Comparison of ENCODE assay signal across 28 cellular contexts in the genomic region with DNA sequence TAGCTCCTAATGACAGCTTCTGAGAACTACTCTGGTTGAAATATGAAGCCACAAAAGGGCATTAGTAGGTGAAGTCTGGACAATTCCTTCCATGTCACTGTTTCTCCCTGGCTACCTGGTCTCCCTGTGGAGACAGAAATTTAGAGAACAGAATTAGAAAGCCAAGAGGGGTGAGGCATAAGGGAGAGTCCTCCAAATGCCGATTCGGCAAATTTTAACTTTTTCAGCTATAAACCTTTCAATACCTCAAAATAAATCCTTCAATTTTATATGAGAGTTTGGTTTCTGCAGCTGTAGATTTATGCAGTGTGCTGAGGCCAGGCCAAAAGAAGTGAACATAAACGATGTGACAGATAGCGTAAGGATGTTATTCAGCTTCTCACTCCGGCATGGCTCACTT.
"Had no signal": no experiment of that assay in that cellular context is flagged by ENCODE, and none has a peak within 500 bp of the region (broad histone marks: within the 10 kb centered on the region; RNA-seq: fewer than 3 reads in every experiment).

No MANE protein-coding gene starts in this region.

- H3K4me3 ChIP-seq: colonic mucosa, esophagus squamous epithelium, gastrocnemius medialis, heart right ventricle, left ventricle myocardium inferior, lower lobe of right lung, mucosa of descending colon had no signal

- FAIRE-seq: endometrium, kidney had no signal

- DNase-seq: colonic mucosa; cortex of kidney; effector CD8-positive, alpha-beta T cell; effector memory CD8-positive, alpha-beta T cell; endodermal cell; erythroblast; esophagus squamous epithelium; foreskin fibroblast; foreskin melanocyte; gastrocnemius medialis; glutamatergic neuron; head of caudate nucleus; heart right ventricle; hippocampal formation; immature natural killer cell; islet precursor cell; kidney; kidney glomerular epithelial cell; left colon; left ventricle myocardium inferior; lower lobe of right lung; mesenchymal stem cell; mucosa of descending colon; naive B cell had no signal

- H3K36me3 ChIP-seq: colonic mucosa, esophagus squamous epithelium, gastrocnemius medialis, heart right ventricle, left ventricle myocardium inferior, lower lobe of right lung had no signal

- H3K4me1 ChIP-seq: colonic mucosa, esophagus squamous epithelium, gastrocnemius medialis, heart right ventricle, left ventricle myocardium inferior, lower lobe of right lung had no signal

- H3K27ac ChIP-seq: colonic mucosa, epithelial cell of prostate, esophagus squamous epithelium, gastrocnemius medialis, heart right ventricle, left ventricle myocardium inferior, lower lobe of right lung had no signal

- H3K9me3 ChIP-seq: colonic mucosa, esophagus squamous epithelium, gastrocnemius medialis, heart right ventricle, left ventricle myocardium inferior, lower lobe of right lung, mucosa of descending colon had no signal

- ATAC-seq: effector memory CD8-positive, alpha-beta T cell; esophagus mucosa; gastrocnemius medialis; heart right ventricle; left colon; left lobe of liver; mucosa of descending colon had no signal

- H3K27me3 ChIP-seq: colonic mucosa, esophagus squamous epithelium, gastrocnemius medialis had no signal
